In genomic region chr18:31702449-31702848, GRCh38 we compare ENCODE assay signal across 1 cellular context.
TF ChIP-seq lines count a peak whose summit lies in the region.

No MANE protein-coding gene starts in this region.

TF ChIP-seq in H1, 55 proteins besides CTCF, POLR2A, EP300 and RAD21:
- TF ChIP-seq RXRA (IDR thresholded peaks at IDR 0.05; ENCODE audit: insufficient read depth, low read depth, low read length) = no peak
TF ChIP-seq in H1: peak in this region for 0.
